ENCODE assay signal across 1 cellular context in the genomic region with DNA sequence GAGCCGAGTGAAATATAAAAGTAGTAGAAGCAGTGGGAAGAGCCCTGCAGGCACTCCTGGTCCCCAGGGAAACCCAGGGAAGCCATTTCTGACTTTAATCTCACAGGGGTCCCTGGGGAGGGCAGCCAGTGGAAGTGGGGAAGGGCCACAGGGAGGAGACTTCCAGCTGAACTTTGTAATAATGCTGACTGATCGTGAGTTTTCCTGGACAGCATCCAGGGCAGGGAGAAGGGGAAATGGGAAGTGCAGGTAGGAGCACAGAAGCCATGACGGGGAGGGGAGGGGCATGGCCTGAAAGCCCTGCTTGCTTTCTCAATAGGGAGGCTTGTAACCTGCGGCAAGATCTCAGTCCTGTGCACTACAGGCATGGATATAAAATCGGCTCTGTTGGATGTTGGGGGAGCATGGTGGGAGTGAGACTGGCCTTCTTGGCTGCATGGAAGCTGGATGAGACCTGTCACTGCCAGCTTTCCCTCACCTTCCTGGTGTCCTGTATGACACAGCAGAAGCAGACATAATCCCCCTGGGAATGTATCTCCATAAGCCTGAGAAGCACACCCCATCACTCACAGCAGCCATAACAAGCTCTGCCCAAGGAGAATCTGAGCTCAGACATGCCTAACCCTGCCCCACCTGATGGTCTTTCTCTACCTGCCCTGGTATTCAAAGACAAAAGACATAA.
TF ChIP-seq lines count a peak whose summit lies in the region.

No MANE protein-coding gene starts in this region.

TF ChIP-seq in HepG2, 621 proteins besides CTCF, POLR2A, EP300 and RAD21:
- TF ChIP-seq, protein P1, sequence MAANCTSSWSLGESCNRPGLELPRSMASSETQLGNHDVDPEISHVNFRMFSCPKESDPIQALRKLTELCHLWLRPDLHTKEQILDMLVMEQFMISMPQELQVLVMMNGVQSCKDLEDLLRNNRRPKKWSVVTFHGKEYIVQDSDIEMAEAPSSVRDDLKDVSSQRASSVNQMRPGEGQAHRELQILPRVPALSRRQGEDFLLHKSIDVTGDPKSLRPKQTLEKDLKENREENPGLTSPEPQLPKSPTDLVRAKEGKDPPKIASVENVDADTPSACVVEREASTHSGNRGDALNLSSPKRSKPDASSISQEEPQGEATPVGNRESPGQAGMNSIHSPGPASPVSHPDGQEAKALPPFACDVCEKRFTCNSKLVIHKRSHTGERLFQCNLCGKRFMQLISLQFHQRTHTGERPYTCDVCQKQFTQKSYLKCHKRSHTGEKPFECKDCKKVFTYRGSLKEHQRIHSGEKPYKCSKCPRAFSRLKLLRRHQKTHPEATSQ (CRISPR knock-in tag; IDR thresholded peaks at IDR 0.05; ENCODE audit: borderline replicate concordance) = no peak
- no peak for TF ChIP-seq ZNF792 (CRISPR knock-in tag; IDR thresholded peaks at IDR 0.05)
- TF ChIP-seq NCOA2 (CRISPR knock-in tag; IDR thresholded peaks at IDR 0.05) = no peak
- no peak for TF ChIP-seq EEA1 (CRISPR knock-in tag; IDR thresholded peaks at IDR 0.05; ENCODE audit: borderline replicate concordance)
- no peak for TF ChIP-seq ZSCAN12 (CRISPR knock-in tag; IDR thresholded peaks at IDR 0.05)
- TF ChIP-seq, protein P2, sequence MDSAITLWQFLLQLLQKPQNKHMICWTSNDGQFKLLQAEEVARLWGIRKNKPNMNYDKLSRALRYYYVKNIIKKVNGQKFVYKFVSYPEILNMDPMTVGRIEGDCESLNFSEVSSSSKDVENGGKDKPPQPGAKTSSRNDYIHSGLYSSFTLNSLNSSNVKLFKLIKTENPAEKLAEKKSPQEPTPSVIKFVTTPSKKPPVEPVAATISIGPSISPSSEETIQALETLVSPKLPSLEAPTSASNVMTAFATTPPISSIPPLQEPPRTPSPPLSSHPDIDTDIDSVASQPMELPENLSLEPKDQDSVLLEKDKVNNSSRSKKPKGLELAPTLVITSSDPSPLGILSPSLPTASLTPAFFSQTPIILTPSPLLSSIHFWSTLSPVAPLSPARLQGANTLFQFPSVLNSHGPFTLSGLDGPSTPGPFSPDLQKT (CRISPR knock-in tag; IDR thresholded peaks at IDR 0.05; ENCODE audit: borderline replicate concordance) = no peak
- TF ChIP-seq, protein P3, sequence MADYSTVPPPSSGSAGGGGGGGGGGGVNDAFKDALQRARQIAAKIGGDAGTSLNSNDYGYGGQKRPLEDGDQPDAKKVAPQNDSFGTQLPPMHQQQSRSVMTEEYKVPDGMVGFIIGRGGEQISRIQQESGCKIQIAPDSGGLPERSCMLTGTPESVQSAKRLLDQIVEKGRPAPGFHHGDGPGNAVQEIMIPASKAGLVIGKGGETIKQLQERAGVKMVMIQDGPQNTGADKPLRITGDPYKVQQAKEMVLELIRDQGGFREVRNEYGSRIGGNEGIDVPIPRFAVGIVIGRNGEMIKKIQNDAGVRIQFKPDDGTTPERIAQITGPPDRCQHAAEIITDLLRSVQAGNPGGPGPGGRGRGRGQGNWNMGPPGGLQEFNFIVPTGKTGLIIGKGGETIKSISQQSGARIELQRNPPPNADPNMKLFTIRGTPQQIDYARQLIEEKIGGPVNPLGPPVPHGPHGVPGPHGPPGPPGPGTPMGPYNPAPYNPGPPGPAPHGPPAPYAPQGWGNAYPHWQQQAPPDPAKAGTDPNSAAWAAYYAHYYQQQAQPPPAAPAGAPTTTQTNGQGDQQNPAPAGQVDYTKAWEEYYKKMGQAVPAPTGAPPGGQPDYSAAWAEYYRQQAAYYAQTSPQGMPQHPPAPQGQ (CRISPR knock-in tag; IDR thresholded peaks at IDR 0.05; ENCODE audit: borderline replicate concordance) = no peak
- no peak for TF ChIP-seq SP1 (IDR thresholded peaks at IDR 0.05)
- no peak for TF ChIP-seq SP1 (CRISPR knock-in tag; IDR thresholded peaks at IDR 0.05)
- TF ChIP-seq MIER3 (CRISPR knock-in tag; IDR thresholded peaks at IDR 0.05; ENCODE audit: borderline replicate concordance) = no peak
- TF ChIP-seq MED1 (CRISPR knock-in tag; IDR thresholded peaks at IDR 0.05) = no peak
- TF ChIP-seq, protein P4, sequence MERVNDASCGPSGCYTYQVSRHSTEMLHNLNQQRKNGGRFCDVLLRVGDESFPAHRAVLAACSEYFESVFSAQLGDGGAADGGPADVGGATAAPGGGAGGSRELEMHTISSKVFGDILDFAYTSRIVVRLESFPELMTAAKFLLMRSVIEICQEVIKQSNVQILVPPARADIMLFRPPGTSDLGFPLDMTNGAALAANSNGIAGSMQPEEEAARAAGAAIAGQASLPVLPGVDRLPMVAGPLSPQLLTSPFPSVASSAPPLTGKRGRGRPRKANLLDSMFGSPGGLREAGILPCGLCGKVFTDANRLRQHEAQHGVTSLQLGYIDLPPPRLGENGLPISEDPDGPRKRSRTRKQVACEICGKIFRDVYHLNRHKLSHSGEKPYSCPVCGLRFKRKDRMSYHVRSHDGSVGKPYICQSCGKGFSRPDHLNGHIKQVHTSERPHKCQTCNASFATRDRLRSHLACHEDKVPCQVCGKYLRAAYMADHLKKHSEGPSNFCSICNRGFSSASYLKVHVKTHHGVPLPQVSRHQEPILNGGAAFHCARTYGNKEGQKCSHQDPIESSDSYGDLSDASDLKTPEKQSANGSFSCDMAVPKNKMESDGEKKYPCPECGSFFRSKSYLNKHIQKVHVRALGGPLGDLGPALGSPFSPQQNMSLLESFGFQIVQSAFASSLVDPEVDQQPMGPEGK (CRISPR knock-in tag; IDR thresholded peaks at IDR 0.05) = no peak
- TF ChIP-seq, protein P5, sequence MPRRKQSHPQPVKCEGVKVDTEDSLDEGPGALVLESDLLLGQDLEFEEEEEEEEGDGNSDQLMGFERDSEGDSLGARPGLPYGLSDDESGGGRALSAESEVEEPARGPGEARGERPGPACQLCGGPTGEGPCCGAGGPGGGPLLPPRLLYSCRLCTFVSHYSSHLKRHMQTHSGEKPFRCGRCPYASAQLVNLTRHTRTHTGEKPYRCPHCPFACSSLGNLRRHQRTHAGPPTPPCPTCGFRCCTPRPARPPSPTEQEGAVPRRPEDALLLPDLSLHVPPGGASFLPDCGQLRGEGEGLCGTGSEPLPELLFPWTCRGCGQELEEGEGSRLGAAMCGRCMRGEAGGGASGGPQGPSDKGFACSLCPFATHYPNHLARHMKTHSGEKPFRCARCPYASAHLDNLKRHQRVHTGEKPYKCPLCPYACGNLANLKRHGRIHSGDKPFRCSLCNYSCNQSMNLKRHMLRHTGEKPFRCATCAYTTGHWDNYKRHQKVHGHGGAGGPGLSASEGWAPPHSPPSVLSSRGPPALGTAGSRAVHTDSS (CRISPR knock-in tag; conservative IDR thresholded peaks at IDR 0.05) = no peak
- TF ChIP-seq SATB2 (CRISPR knock-in tag; IDR thresholded peaks at IDR 0.05) = no peak
- TF ChIP-seq FOSL1 (CRISPR knock-in tag; IDR thresholded peaks at IDR 0.05; ENCODE audit: borderline replicate concordance) = no peak
